Comparison of ENCODE assay signal across 7 cellular contexts in genomic region chr17:36283256-36283655, GRCh38. TPM values are rescaled to one million over a fixed set of nuclear protein-coding genes. Genes with fewer than 3 reads are reported as not detected.
"Had no signal": no experiment of that assay in that cellular context is flagged by ENCODE, and none has a peak within 500 bp of the region (broad histone marks: within the 10 kb centered on the region; RNA-seq: fewer than 3 reads in every experiment).

No MANE protein-coding gene starts in this region.

RNA-seq across cellular contexts. Expression of gene TBC1D3I, which starts 18.9 kb away (rescaled TPM):
- total RNA-seq: K562, RPMI7951, SJCRH30 had no signal
- polyA plus RNA-seq: IgD-negative memory B cell, K562 had no signal

RNA-seq across cellular contexts. Expression of gene TBC1D3G, which starts 40.4 kb away (rescaled TPM):
- total RNA-seq: HepG2, HT1080, K562, M059J, RPMI7951, SJCRH30 had no signal
- polyA plus RNA-seq: HepG2, IgD-negative memory B cell, K562 had no signal
